ENCODE assay signal across 9 cellular contexts in genomic region chr18:61972389-61973264, GRCh38.
DNase-seq lines count a peak whose midpoint lies in the region; ATAC-seq, FAIRE-seq and TF ChIP-seq lines count a peak whose summit lies in the region.
"Had no signal": no experiment of that assay in that cellular context is flagged by ENCODE, and none has a peak within 500 bp of the region (broad histone marks: within the 10 kb centered on the region; RNA-seq: fewer than 3 reads in every experiment).

No MANE protein-coding gene starts in this region.

- no peaks in the 10 kb centered on the region for H3K36me3 ChIP-seq in bronchial epithelial cell (ENCODE audit: control insufficient read depth, insufficient read depth, low read length)

- peak; percentile 7 for FAIRE-seq in bronchial epithelial cell (lab: Jason Lieb, UNC)
- FAIRE-seq: GM18507 had no signal

- no peak for TF ChIP-seq CTCF in bronchial epithelial cell (IDR thresholded peaks at IDR 0.05; ENCODE audit: insufficient read depth, low read length, severe bottlenecking)

- DNase-seq in ELF-1 (ENCODE audit: low read depth, low spot score) (peak; percentile 30), KBM-7 (peak; percentile 79), bronchial epithelial cell (ENCODE audit: low read depth) (no peak), SK-N-DZ (ENCODE audit: low spot score) (no peak)
- DNase-seq in activated effector memory CD4-positive, alpha-beta T cell treated with anti-CD3 and anti-CD28 coated beads, Interleukin-2, amount 50 U/mL, for 16 hours, result no peak
- no peak for DNase-seq in stimulated activated CD8-positive, alpha-beta memory T cell treated with anti-CD3 and anti-CD28 coated beads, Interleukin-4, amount 100 ng/mL, for 48 hours
- DNase-seq in stimulated activated CD4-positive, alpha-beta T cell treated with anti-CD3 and anti-CD28 coated beads, Interleukin-4, amount 100 ng/mL, for 1 hour, result no peak

- in situ Hi-C loops in KBM-7 (cut with MboI; ENCODE audit: low pct_unique_long_range_greater_than_20kb, low sequenced_read_pairs), result no loop called here

- no peaks in the 10 kb centered on the region for H3K27me3 ChIP-seq in bronchial epithelial cell (ENCODE audit: control insufficient read depth, insufficient read depth, low read length)

- ATAC-seq in GM21526 (IDR thresholded peaks at IDR 0.05; ENCODE audit: low FRiP score, unreplicated experiment), result peak; percentile 87

- no peak overlapping the region for H3K4me3 ChIP-seq in bronchial epithelial cell (ENCODE audit: low read depth, low read length)

Comparison
In these comparisons a context has a peak if more than half of its experiments do, and no peak if none do; other contexts are left out.
1. DNase-seq: peak in ELF-1 (single experiment) and KBM-7 (single experiment); none in bronchial epithelial cell (single experiment), activated effector memory CD4-positive, alpha-beta T cell treated with anti-CD3 and anti-CD28 coated beads, Interleukin-2, amount 50 U/mL, for 16 hours (single experiment), stimulated activated CD8-positive, alpha-beta memory T cell treated with anti-CD3 and anti-CD28 coated beads, Interleukin-4, amount 100 ng/mL, for 48 hours (single experiment), stimulated activated CD4-positive, alpha-beta T cell treated with anti-CD3 and anti-CD28 coated beads, Interleukin-4, amount 100 ng/mL, for 1 hour (single experiment) and SK-N-DZ (single experiment).